Comparison of ENCODE assay signal across 15 cellular contexts in genomic region chrX:10231461-10231860, GRCh38.
DNase-seq lines count a peak whose midpoint lies in the region.
"Had no signal": no experiment of that assay in that cellular context is flagged by ENCODE, and none has a peak within 500 bp of the region (broad histone marks: within the 10 kb centered on the region; RNA-seq: fewer than 3 reads in every experiment).

No MANE protein-coding gene starts in this region.

- H4K20me1 ChIP-seq in BLaER1, result no peaks in the 10 kb centered on the region

- DNase-seq in DMS79 treated with DMSO at 0.1 percent for 48 hours (lab: John Stamatoyannopoulos, UW), result peak; percentile 21
- DNase-seq in DMS79 (lab: John Stamatoyannopoulos, UW), result no peak
- DNase-seq in NCI-H2171 treated with DMSO at 0.1 percent for 48 hours (lab: John Stamatoyannopoulos, UW), result peak; percentile 33
- DNase-seq in dermis blood vessel endothelial cell, result peak; percentile 0
- DNase-seq in AG08396 (ENCODE audit: low spot score), result no peak
- no peak for DNase-seq in activated CD4-positive, alpha-beta T cell treated with anti-CD3 and anti-CD28 coated beads for 1 hour
- DNase-seq in iPS-NIHi7 (ENCODE audit: extremely low spot score), result no peak
- DNase-seq: AML-193; CD8-positive, alpha-beta T cell; DND-41; GDM1; NCI-H1694; SHP77 treated with DMSO at 0.1 percent for 48 hours had no signal

- H3K4me2 ChIP-seq in BLaER1, result peak overlapping the region; percentile 64
- H3K4me2 ChIP-seq: GM23338 had no signal

- H3K36me3 ChIP-seq in BLaER1, result no peaks in the 10 kb centered on the region

- H3K4me3 ChIP-seq in BLaER1, result no peak overlapping the region
- H3K4me3 ChIP-seq: GM23338 had no signal

- no peak overlapping the region for H3K27ac ChIP-seq in BLaER1

- peaks cover 12% of the 10 kb centered on the region for H3K9me3 ChIP-seq in BLaER1

- no peak overlapping the region for H3K9ac ChIP-seq in BLaER1

- peaks cover 12% of the 10 kb centered on the region for H3K27me3 ChIP-seq in BLaER1

- H3K4me1 ChIP-seq in BLaER1, result peaks cover 66% of the 10 kb centered on the region

Comparison
In these comparisons a context has a peak if more than half of its experiments do, and no peak if none do; other contexts are left out.
1. DNase-seq: peak in DMS79 treated with DMSO at 0.1 percent for 48 hours (single experiment), NCI-H2171 treated with DMSO at 0.1 percent for 48 hours (single experiment) and dermis blood vessel endothelial cell (single experiment); none in DMS79 (single experiment), AG08396 (single experiment), activated CD4-positive, alpha-beta T cell treated with anti-CD3 and anti-CD28 coated beads for 1 hour (single experiment) and iPS-NIHi7 (single experiment).